7 cellular contexts compared by ENCODE assay signal in the genomic region with DNA sequence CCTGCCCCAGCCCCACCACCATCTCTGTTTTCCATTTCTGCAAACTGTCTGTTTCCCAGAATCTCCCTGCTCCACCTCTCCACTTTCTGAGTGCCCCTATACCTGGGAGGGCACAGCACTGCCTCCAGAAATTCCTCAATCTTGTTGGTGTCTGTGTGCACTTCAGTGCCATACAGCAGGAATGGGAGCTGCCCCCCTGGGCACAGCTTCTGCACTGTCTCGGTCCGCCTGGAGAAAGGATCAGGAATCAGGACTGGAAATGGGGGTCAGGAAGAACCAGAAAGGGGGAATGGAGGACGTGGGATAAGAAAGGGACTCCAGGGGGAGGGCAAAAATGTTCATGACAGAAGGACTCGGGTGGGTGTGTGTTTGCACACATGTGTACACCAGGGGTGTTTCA. TPM values are rescaled to one million over a fixed set of nuclear protein-coding genes. Genes with fewer than 3 reads are reported as not detected.
A peak's percentile ranks its signal among the peaks of the same experiment; 100 is the strongest.
DNase-seq lines count a peak whose midpoint lies in the region; ATAC-seq and TF ChIP-seq lines count a peak whose summit lies in the region.
"Had no signal": no experiment of that assay in that cellular context is flagged by ENCODE, and none has a peak within 500 bp of the region (broad histone marks: within the 10 kb centered on the region; RNA-seq: fewer than 3 reads in every experiment).

No MANE protein-coding gene starts in this region.

- H3K27ac ChIP-seq in C4-2B = peak overlapping the region; percentile 95

- H3K9me3 ChIP-seq in T-helper 17 cell (ENCODE audit: control insufficient read depth, low read length, poor library complexity, severe bottlenecking) = no peaks in the 10 kb centered on the region

- H3K9me3 Mint-ChIP-seq in memory B cell = no peaks in the 10 kb centered on the region

- no peak for TF ChIP-seq CTCF in C4-2B (conservative IDR thresholded peaks at IDR 0.05)

- no peak for ATAC-seq in T-helper 17 cell
- no peak for ATAC-seq in memory B cell (ENCODE audit: low read depth)
- no peak for ATAC-seq in GM19455 (IDR thresholded peaks at IDR 0.05; ENCODE audit: unreplicated experiment)
- ATAC-seq: esophagus mucosa had no signal

- H3K36me3 Mint-ChIP-seq in T-helper 17 cell (ENCODE audit: low read depth) = peaks cover 11% of the 10 kb centered on the region
- H3K36me3 Mint-ChIP-seq in memory B cell = peaks cover 22% of the 10 kb centered on the region

- peak overlapping the region; percentile 99 for H3K4me3 Mint-ChIP-seq in T-helper 17 cell
- peak overlapping the region; percentile 100 for H3K4me3 Mint-ChIP-seq in memory B cell

- H3K27ac Mint-ChIP-seq in T-helper 17 cell = peak overlapping the region; percentile 96
- H3K27ac Mint-ChIP-seq in memory B cell = no peak overlapping the region

- DNase-seq in T-helper 17 cell (no peak), memory B cell (ENCODE audit: low spot score in 2 of 2) (no peak), kidney tubule cell (ENCODE audit: low spot score) (no peak)
- DNase-seq in NK-92 treated with Interleukin-12 subunit alpha and Interleukin-12 subunit beta, amount 100 ng/mL, for 24 hours (lab: John Stamatoyannopoulos, UW) = no peak

- peaks cover 55% of the 10 kb centered on the region for H3K4me1 Mint-ChIP-seq in T-helper 17 cell
- H3K4me1 Mint-ChIP-seq in memory B cell = peaks cover 46% of the 10 kb centered on the region

- no peaks in the 10 kb centered on the region for H3K27me3 Mint-ChIP-seq in T-helper 17 cell
- H3K27me3 Mint-ChIP-seq in memory B cell = no peaks in the 10 kb centered on the region

RNA-seq across cellular contexts. Expression of gene CLIC1, which starts 2.6 kb away (rescaled TPM):
- 100 to 1,000 TPM; 145 to 152 TPM for total RNA-seq in T-helper 17 cell

RNA-seq across cellular contexts. Expression of gene DDAH2, which starts 4.6 kb away (rescaled TPM):
- total RNA-seq in T-helper 17 cell = 1 to 10 TPM; 4.7 to 7.3 TPM

RNA-seq across cellular contexts. Expression of gene MSH5, which starts 6.1 kb away (rescaled TPM):
- total RNA-seq in T-helper 17 cell = 10 to 100 TPM; 12.9 to 18.3 TPM

RNA-seq across cellular contexts. Expression of gene MPIG6B, which starts 10.6 kb away (rescaled TPM):
- total RNA-seq in T-helper 17 cell = 100 to 1,000 TPM in 1 of 2 donors, 1 to 10 TPM in 1; 3.4 to 129 TPM

RNA-seq across cellular contexts. Expression of gene LY6G6C, which starts 12.2 kb away (rescaled TPM):
- not detected for total RNA-seq in T-helper 17 cell
